ENCODE assay signal across 13 cellular contexts in the genomic region with DNA sequence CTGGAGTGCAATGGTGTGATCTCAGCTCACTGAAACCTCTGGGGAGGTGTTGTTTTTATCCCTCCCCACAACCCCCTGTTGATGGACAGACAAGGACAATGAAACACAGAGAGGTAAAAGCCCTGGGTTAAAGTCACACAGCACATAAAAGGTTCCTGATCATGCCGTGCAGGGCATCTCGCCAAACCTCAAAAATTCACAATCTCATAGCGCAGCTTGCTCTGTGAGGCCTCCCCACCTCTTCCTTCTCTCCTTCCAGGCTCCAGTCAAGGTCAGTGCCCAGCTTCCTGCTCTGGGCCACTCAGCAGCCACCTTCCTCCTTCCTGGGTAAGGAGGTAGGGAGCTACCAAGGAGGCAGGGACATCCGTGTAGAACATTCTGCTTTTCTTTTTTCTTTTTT. TPM values are rescaled to one million over a fixed set of nuclear protein-coding genes. Genes with fewer than 3 reads are reported as not detected.
A peak's percentile ranks its signal among the peaks of the same experiment; 100 is the strongest.
DNase-seq lines count a peak whose midpoint lies in the region; ATAC-seq and TF ChIP-seq lines count a peak whose summit lies in the region.
"Had no signal": no experiment of that assay in that cellular context is flagged by ENCODE, and none has a peak within 500 bp of the region (broad histone marks: within the 10 kb centered on the region; RNA-seq: fewer than 3 reads in every experiment).

No MANE protein-coding gene starts in this region.

- H3K9ac ChIP-seq in SK-N-SH, result no peak overlapping the region

- WGBS in SK-N-SH (ENCODE audit: low lambda C conversion rate), result 55% methylated on average over 4 of the region's 4 CpGs
- 33 to 44% methylated on average over 4 of the region's 4 CpGs for WGBS in esophagus squamous epithelium, 2 donors
- 22 to 35% (median 28%) methylated on average over 4 of the region's 4 CpGs for WGBS in stomach, 5 donors

- DNase-seq in HCEC 1CT (peak; percentile 77), SK-N-SH (no peak), esophagus squamous epithelium (lab: John Stamatoyannopoulos, UW) (no peak), stomach (peak; percentile 87), NCI-H146 treated with DMSO at 0.1 percent for 48 hours (lab: John Stamatoyannopoulos, UW; ENCODE audit: unreplicated experiment) (no peak), natural killer cell (no peak)
- no peak for DNase-seq in activated naive CD4-positive, alpha-beta T cell treated with anti-CD3 and anti-CD28 coated beads, Interleukin-2, amount 50 U/mL, for 16 hours
- DNase-seq in activated CD8-positive, alpha-beta T cell treated with anti-CD3 and anti-CD28 coated beads for 36 hours, result no peak
- DNase-seq: activated gamma-delta T cell treated with Interleukin-2 at 50 U/mL for 16 hours, midbrain, NCI-H2171 treated with DMSO at 0.1 percent for 48 hours had no signal

- TF ChIP-seq EP300 in SK-N-SH (IDR thresholded peaks at IDR 0.05; ENCODE audit: borderline replicate concordance in 1 of 2, low read depth in 1 of 2, low read length in 1 of 2) (no peak), stomach (IDR thresholded peaks at IDR 0.05) (no peak)

- H3K4me1 ChIP-seq in SK-N-SH (ENCODE audit: control insufficient read depth in 1 of 2, insufficient read depth in 2 of 2, low read depth in 1 of 2, low read length in 1 of 2), result peaks cover 0 to 5% of the 10 kb centered on the region in 2 experiments; a peak in 1 of 4 replicates
- peaks cover 0 to 52% (median 12%) of the 10 kb centered on the region in 3 donors for H3K4me1 ChIP-seq in esophagus squamous epithelium
- H3K4me1 ChIP-seq in stomach, result peaks cover 17 to 36% (median 26%) of the 10 kb centered on the region in 4 donors

- intact Hi-C loops in esophagus squamous epithelium (cut with DNase I), result no loop called here
- intact Hi-C loops in stomach (cut with DNase I; ENCODE audit: low total_unique reads), result no loop called here
- intact Hi-C loops in activated CD8-positive, alpha-beta T cell treated with anti-CD3 and anti-CD28 coated beads for 36 hours (cut with micrococcal nuclease), result no loop called here
- intact Hi-C loops in natural killer cell (cut with micrococcal nuclease), result no loop called here

- TF ChIP-seq POLR2A in esophagus squamous epithelium (IDR thresholded peaks at IDR 0.05) (no peak), stomach (IDR thresholded peaks at IDR 0.05) (no peak)

- H3K9me3 ChIP-seq in SK-N-SH (no peaks in the 10 kb centered on the region), esophagus squamous epithelium (no peaks in the 10 kb centered on the region), stomach (no peaks in the 10 kb centered on the region)

- H3K27ac ChIP-seq in SK-N-SH (ENCODE audit: low read depth in 2 of 2, low read length in 1 of 2) (no peak overlapping the region), esophagus squamous epithelium (peak overlapping the region in 3 of 4 donors; percentile 90 to 97 (median 96)), stomach (peak overlapping the region; percentile 72 to 94 (median 88))

- H3F3A ChIP-seq in SK-N-SH (replicated peaks; ENCODE audit: insufficient read depth), result peaks cover 5% of the 10 kb centered on the region

- no peaks in the 10 kb centered on the region for H3K9me2 ChIP-seq in SK-N-SH

- no peak overlapping the region for H3K27ac Mint-ChIP-seq in activated CD8-positive, alpha-beta T cell treated with anti-CD3 and anti-CD28 coated beads for 36 hours
- H3K27ac Mint-ChIP-seq in natural killer cell, result no peak overlapping the region

- no peaks in the 10 kb centered on the region for H3K9me3 Mint-ChIP-seq in activated CD8-positive, alpha-beta T cell treated with anti-CD3 and anti-CD28 coated beads for 36 hours
- H3K9me3 Mint-ChIP-seq in natural killer cell, result no peaks in the 10 kb centered on the region

- POLR2A ChIA-PET in SK-N-SH (lab: Yijun Ruan, JAX), result interaction anchor here (0.6 to 0.9 kb wide), 2 partner anchors 13 to 18 kb away, joined by 3 to 4 read pairs; no protein-coding TSS in a partner anchor
- POLR2A ChIA-PET in activated CD8-positive, alpha-beta T cell treated with anti-CD3 and anti-CD28 coated beads for 36 hours (lab: Charles Lee), result interaction anchor here (0.6 kb wide), 1 partner anchor 18 kb away, joined by 3 read pairs; no protein-coding TSS in a partner anchor

- no peak overlapping the region for H3K4me3 Mint-ChIP-seq in activated CD8-positive, alpha-beta T cell treated with anti-CD3 and anti-CD28 coated beads for 36 hours
- H3K4me3 Mint-ChIP-seq in natural killer cell, result no peak overlapping the region

- H4K20me1 ChIP-seq in SK-N-SH (ENCODE audit: insufficient read depth), result no peaks in the 10 kb centered on the region

- H3K4me1 Mint-ChIP-seq in activated CD8-positive, alpha-beta T cell treated with anti-CD3 and anti-CD28 coated beads for 36 hours (ENCODE audit: low read depth), result peaks cover 11% of the 10 kb centered on the region
- H3K4me1 Mint-ChIP-seq in natural killer cell, result peaks cover 5 to 11% of the 10 kb centered on the region in 2 donors

- no peak for TF ChIP-seq RAD21 in SK-N-SH (IDR thresholded peaks at IDR 0.05; ENCODE audit: low read length)

- peaks cover 14% of the 10 kb centered on the region for H3K27me3 Mint-ChIP-seq in activated CD8-positive, alpha-beta T cell treated with anti-CD3 and anti-CD28 coated beads for 36 hours
- peaks cover 10 to 13% of the 10 kb centered on the region in 2 donors for H3K27me3 Mint-ChIP-seq in natural killer cell (ENCODE audit: low read depth in 2 of 2)

- peaks cover 9% of the 10 kb centered on the region for H3K36me3 Mint-ChIP-seq in activated CD8-positive, alpha-beta T cell treated with anti-CD3 and anti-CD28 coated beads for 36 hours (ENCODE audit: low read depth)
- no peaks in the 10 kb centered on the region for H3K36me3 Mint-ChIP-seq in natural killer cell

- CTCF ChIA-PET in SK-N-SH (lab: Yijun Ruan, JAX), result interaction anchor here (1.3 kb wide), 1 partner anchor 23 kb away, joined by 5 read pairs; no protein-coding TSS in a partner anchor
- CTCF ChIA-PET in activated CD8-positive, alpha-beta T cell treated with anti-CD3 and anti-CD28 coated beads for 36 hours (lab: Charles Lee), result interaction anchor here (2.2 kb wide), 1 partner anchor 15 kb away, joined by 5 read pairs; no protein-coding TSS in a partner anchor

- no peak overlapping the region for H2AFZ ChIP-seq in SK-N-SH (ENCODE audit: low read depth)

- no peaks in the 10 kb centered on the region for H3K79me2 ChIP-seq in SK-N-SH (ENCODE audit: insufficient read depth)

- no peak overlapping the region for H3K4me2 ChIP-seq in SK-N-SH

- H3K4me3 ChIP-seq in SK-N-SH (ENCODE audit: low read depth in 2 of 2, low read length in 1 of 2) (no peak overlapping the region), esophagus squamous epithelium (no peak overlapping the region), stomach (peak overlapping the region in 3 of 4 donors; percentile 11 to 58 (median 53))

- H3K36me3 ChIP-seq in SK-N-SH (replicated peaks in 1 of 2; ENCODE audit: control insufficient read depth in 1 of 2, insufficient read depth in 2 of 2, low read length in 1 of 2) (no peaks in the 10 kb centered on the region), esophagus squamous epithelium (peaks cover 0 to 23% (median 0%) of the 10 kb centered on the region in 3 donors), stomach (peaks cover 0 to 24% (median 21%) of the 10 kb centered on the region in 4 donors)

- ATAC-seq in activated CD8-positive, alpha-beta T cell treated with anti-CD3 and anti-CD28 coated beads for 36 hours, result no peak
- ATAC-seq in natural killer cell, result no peak

- H3K27me3 ChIP-seq in SK-N-SH (ENCODE audit: insufficient read depth) (no peaks in the 10 kb centered on the region), esophagus squamous epithelium (peaks cover 0 to 22% (median 0%) of the 10 kb centered on the region in 4 donors), stomach (peaks cover 0 to 23% (median 8%) of the 10 kb centered on the region in 3 donors)

- TF ChIP-seq CTCF in SK-N-SH (IDR thresholded peaks at IDR 0.05) (no peak), esophagus squamous epithelium (IDR thresholded peaks at IDR 0.05) (no peak), stomach (IDR thresholded peaks at IDR 0.05) (no peak), natural killer cell (IDR thresholded peaks at IDR 0.05) (no peak)
- no peak for TF ChIP-seq CTCF in activated CD8-positive, alpha-beta T cell treated with anti-CD3 and anti-CD28 coated beads for 36 hours (IDR thresholded peaks at IDR 0.05)

RNA-seq across cellular contexts. Expression of a gene that starts 2.3 kb away (rescaled TPM):
- not detected in 2 replicates for polyA plus RNA-seq in SK-N-SH (2012; rRNA removed)
- polyA plus RNA-seq in SK-N-SH (2012; cell fraction: cytosol; rRNA removed), result not detected in 2 replicates
- not detected in 2 replicates for polyA plus RNA-seq in SK-N-SH (2012; cell fraction: nucleus; rRNA removed)
- 100 to 1,000 TPM in 1 of 4 donors, 10 to 100 TPM in 3; 12.2 to 125 (median 38.5) TPM for total RNA-seq in esophagus squamous epithelium
- 10 to 100 TPM; 23.2 to 42.0 (median 33.2) TPM for total RNA-seq in stomach
- polyA plus RNA-seq in stomach, result 10 to 100 TPM; 22.7 to 76.8 (median 25.8) TPM
- total RNA-seq in activated CD8-positive, alpha-beta T cell treated with anti-CD3 and anti-CD28 coated beads for 36 hours, result not detected
- not detected for total RNA-seq in natural killer cell
- total RNA-seq: T-helper 2 cell treated with Interferon-gamma antibody and Interleukin-4, amounts not matched to agents 100 ng/mL and 5 ng/mL, for 36 hours had no signal

RNA-seq across cellular contexts. Expression of a gene that starts 21.5 kb away (rescaled TPM):
- polyA plus RNA-seq in SK-N-SH (2012; rRNA removed) (0.70 and 1.1 TPM in 2 replicates), stomach (1 to 10 TPM in 2 of 3 donors, under 1 TPM in 1; 0.46 to 1.5 (median 1.5) TPM)
- polyA plus RNA-seq in SK-N-SH (2012; cell fraction: cytosol; rRNA removed), result 0.33 and 0.63 TPM in 2 replicates
- polyA plus RNA-seq in SK-N-SH (2012; cell fraction: nucleus; rRNA removed), result 3.2 and 3.4 TPM in 2 replicates
- total RNA-seq in esophagus squamous epithelium (1 to 10 TPM in 1 of 4 donors, under 1 TPM in 1, not detected in 2; 0.57 to 2.0 TPM), stomach (1 to 10 TPM in 1 of 5 donors, under 1 TPM in 1, not detected in 3; 0.55 to 3.6 TPM), natural killer cell (1 to 10 TPM in 1 of 3 donors, under 1 TPM in 2; 0.56 to 1.2 (median 0.98) TPM)
- total RNA-seq in activated CD8-positive, alpha-beta T cell treated with anti-CD3 and anti-CD28 coated beads for 36 hours, result 1 to 10 TPM in 1 of 2 experiments, under 1 TPM in 1; 0.56 to 1.0 TPM

RNA-seq across cellular contexts. Expression of a gene that starts 25.2 kb away (rescaled TPM):
- 0.57 and 0.74 TPM in 2 replicates for polyA plus RNA-seq in SK-N-SH (2012; rRNA removed)
- polyA plus RNA-seq in SK-N-SH (2012; cell fraction: cytosol; rRNA removed), result 0.12 and 0.37 TPM in 2 replicates
- 5.0 and 7.0 TPM in 2 replicates for polyA plus RNA-seq in SK-N-SH (2012; cell fraction: nucleus; rRNA removed)
- under 1 TPM in 1 of 4 donors, not detected in 3; 0.57 TPM for total RNA-seq in esophagus squamous epithelium
- not detected for total RNA-seq in stomach
- 1 to 10 TPM in 1 of 3 donors, not detected in 2; 1.3 TPM for polyA plus RNA-seq in stomach
- under 1 TPM; 0.16 to 0.83 TPM for total RNA-seq in activated CD8-positive, alpha-beta T cell treated with anti-CD3 and anti-CD28 coated beads for 36 hours
- total RNA-seq in natural killer cell, result 1 to 10 TPM; 1.3 to 3.4 (median 2.1) TPM

RNA-seq across cellular contexts. Expression of a gene that starts 42.4 kb away (rescaled TPM):
- polyA plus RNA-seq in SK-N-SH (2012; rRNA removed), result 0.36 and 0.41 TPM in 2 replicates
- 0.24 TPM in 2 replicates for polyA plus RNA-seq in SK-N-SH (2012; cell fraction: cytosol; rRNA removed)
- polyA plus RNA-seq in SK-N-SH (2012; cell fraction: nucleus; rRNA removed), result 0.42 and 0.55 TPM in 2 replicates
- 1 to 10 TPM; 4.0 to 9.6 (median 6.5) TPM for total RNA-seq in esophagus squamous epithelium
- 10 to 100 TPM in 1 of 5 donors, 1 to 10 TPM in 4; 4.7 to 26.8 (median 8.8) TPM for total RNA-seq in stomach
- polyA plus RNA-seq in stomach, result 10 to 100 TPM; 11.1 to 44.9 (median 29.3) TPM
- 1 to 10 TPM in 1 of 2 experiments, under 1 TPM in 1; 0.72 to 1.2 TPM for total RNA-seq in activated CD8-positive, alpha-beta T cell treated with anti-CD3 and anti-CD28 coated beads for 36 hours
- total RNA-seq in natural killer cell, result not detected

RNA-seq across cellular contexts. Expression of a gene that starts 48.7 kb away (rescaled TPM):
- polyA plus RNA-seq in SK-N-SH (2012; rRNA removed) (0.03 TPM in 2 replicates), stomach (1 to 10 TPM in 1 of 3 donors, under 1 TPM in 1, not detected in 1; 0.62 to 4.0 TPM)
- 0.01 TPM in 1 of 2 replicates, not detected in the other for polyA plus RNA-seq in SK-N-SH (2012; cell fraction: cytosol; rRNA removed)
- polyA plus RNA-seq in SK-N-SH (2012; cell fraction: nucleus; rRNA removed), result 0.07 TPM in 1 of 2 replicates, not detected in the other
- total RNA-seq in esophagus squamous epithelium (10 to 100 TPM in 1 of 4 donors, 1 to 10 TPM in 2, not detected in 1; 2.3 to 56.0 (median 5.0) TPM), stomach (10 to 100 TPM in 2 of 5 donors, under 1 TPM in 1, not detected in 2; 0.73 to 14.3 (median 10.7) TPM), natural killer cell (not detected)
- total RNA-seq in activated CD8-positive, alpha-beta T cell treated with anti-CD3 and anti-CD28 coated beads for 36 hours, result not detected
- total RNA-seq: T-helper 2 cell treated with Interferon-gamma antibody and Interleukin-4, amounts not matched to agents 100 ng/mL and 5 ng/mL, for 36 hours; urinary bladder had no signal
- polyA plus RNA-seq: urinary bladder had no signal

Comparison
In these comparisons a context has a peak if more than half of its experiments do, and no peak if none do; other contexts are left out.
1. DNase-seq: peak in HCEC 1CT (single experiment) and stomach (single experiment); none in SK-N-SH (single experiment), esophagus squamous epithelium (single experiment), NCI-H146 treated with DMSO at 0.1 percent for 48 hours (single experiment), activated naive CD4-positive, alpha-beta T cell treated with anti-CD3 and anti-CD28 coated beads, Interleukin-2, amount 50 U/mL, for 16 hours (single experiment), activated CD8-positive, alpha-beta T cell treated with anti-CD3 and anti-CD28 coated beads for 36 hours (single experiment) and natural killer cell (single experiment).
2. H3K27ac ChIP-seq: peak in esophagus squamous epithelium (3 of 4) and stomach (5 of 5); none in SK-N-SH (0 of 2).
3. H3K4me3 ChIP-seq: peak in stomach (3 of 4); none in SK-N-SH (0 of 2) and esophagus squamous epithelium (0 of 4).
4. RNA of a gene that starts 2.3 kb away (total RNA-seq): 12.2 to 125 TPM in esophagus squamous epithelium and 23.2 to 42.0 TPM in stomach; not detected in activated CD8-positive, alpha-beta T cell treated with anti-CD3 and anti-CD28 coated beads for 36 hours and not detected in natural killer cell; every median in the first group is over 10 times any median in the second.